ENCODE assay signal across 18 cellular contexts in genomic region chr1:89873250-89873649, GRCh38. TPM values are rescaled to one million over a fixed set of nuclear protein-coding genes. Genes with fewer than 3 reads are reported as not detected.
DNase-seq lines count a peak whose midpoint lies in the region; ATAC-seq, FAIRE-seq and TF ChIP-seq lines count a peak whose summit lies in the region.
"Had no signal": no experiment of that assay in that cellular context is flagged by ENCODE, and none has a peak within 500 bp of the region (broad histone marks: within the 10 kb centered on the region; RNA-seq: fewer than 3 reads in every experiment).

No MANE protein-coding gene starts in this region.

- H3K9me1 ChIP-seq in K562 (ENCODE audit: control insufficient read depth, insufficient read depth, low read length), result no peaks in the 10 kb centered on the region

- peak; percentile 55 to 56 for TF ChIP-seq RAD21 in K562 (CRISPR knock-in tag; conservative IDR thresholded peaks at IDR 0.05 in 1 of 2, IDR thresholded peaks at IDR 0.05 in 1 of 2)

- no peak overlapping the region for H3K4me3 ChIP-seq in K562
- no peak overlapping the region for H3K4me3 ChIP-seq in smooth muscle cell
- no peak overlapping the region for H3K4me3 ChIP-seq in gastroesophageal sphincter
- no peak overlapping the region for H3K4me3 ChIP-seq in Caco-2 (ENCODE audit: low read depth, low read length)
- H3K4me3 ChIP-seq: BLaER1 treated with 17β-estradiol and CSF1 and Interleukin-3, amounts not matched to agents 10 nM and 100 nM; GM12878 had no signal

- H3K36me3 Mint-ChIP-seq in HFFc6 (ENCODE audit: low read depth) (peaks cover 14% of the 10 kb centered on the region), Calu3 (ENCODE audit: insufficient read depth, unreplicated experiment) (peaks cover 4% of the 10 kb centered on the region), Caco-2 (ENCODE audit: insufficient read depth, unreplicated experiment) (peaks cover 15% of the 10 kb centered on the region)

- H3K27me3 ChIP-seq in K562 (ENCODE audit: control insufficient read depth in 2 of 2, insufficient read depth in 2 of 2, low read length in 2 of 2), result no peaks in the 10 kb centered on the region
- H3K27me3 ChIP-seq in smooth muscle cell (ENCODE audit: low read depth), result no peaks in the 10 kb centered on the region
- no peaks in the 10 kb centered on the region for H3K27me3 ChIP-seq in gastroesophageal sphincter
- H3K27me3 ChIP-seq in Caco-2 (replicated peaks; ENCODE audit: control insufficient read depth, insufficient read depth, low read length), result no peaks in the 10 kb centered on the region
- H3K27me3 ChIP-seq: BLaER1 treated with 17β-estradiol and CSF1 and Interleukin-3, amounts not matched to agents 10 nM and 100 nM had no signal

- H3K4me2 ChIP-seq in K562 (ENCODE audit: insufficient read depth, low read length), result no peak overlapping the region
- no peak overlapping the region for H3K4me2 ChIP-seq in smooth muscle cell
- H3K4me2 ChIP-seq: BLaER1 treated with 17β-estradiol and CSF1 and Interleukin-3, amounts not matched to agents 10 nM and 100 nM had no signal

- H2AFZ ChIP-seq in K562 (ENCODE audit: low read depth, low read length), result no peak overlapping the region
- no peak overlapping the region for H2AFZ ChIP-seq in smooth muscle cell (ENCODE audit: low read depth)

- no peak for TF ChIP-seq EP300 in K562 (IDR thresholded peaks at IDR 0.05; ENCODE audit: low read length)
- no peak for TF ChIP-seq EP300 in gastroesophageal sphincter (IDR thresholded peaks at IDR 0.05)

- H3K9me3 Mint-ChIP-seq in HFFc6 (no peaks in the 10 kb centered on the region), Calu3 (ENCODE audit: low read depth, unreplicated experiment) (peaks cover 2% of the 10 kb centered on the region), Caco-2 (ENCODE audit: unreplicated experiment) (no peaks in the 10 kb centered on the region)
- H3K9me3 Mint-ChIP-seq: IgD-negative memory B cell had no signal

- ATAC-seq in K562, result peak; percentile 31; the same call in 2 of the 3 replicates
- ATAC-seq in gastroesophageal sphincter, result no peak
- ATAC-seq: GM12878 had no signal

- no peak for TF ChIP-seq CTCF in HFFc6 (IDR thresholded peaks at IDR 0.05)
- TF ChIP-seq CTCF in K562 (IDR thresholded peaks at IDR 0.05 in 2 of 3, conservative IDR thresholded peaks at IDR 0.05 in 1 of 3; ENCODE audit: insufficient read depth in 2 of 3, low read depth in 1 of 3, low read length in 3 of 3), result peak in 1 of 3 experiments; percentile 39; a peak in 1 of 6 replicates
- no peak for TF ChIP-seq CTCF in smooth muscle cell (IDR thresholded peaks at IDR 0.05; ENCODE audit: borderline replicate concordance, insufficient read depth, poor library complexity, severe bottlenecking)
- no peak for TF ChIP-seq CTCF in gastroesophageal sphincter (IDR thresholded peaks at IDR 0.05)
- TF ChIP-seq CTCF in Calu3 (IDR thresholded peaks at IDR 0.05; ENCODE audit: unreplicated experiment), result no peak
- TF ChIP-seq CTCF in Caco-2 (IDR thresholded peaks at IDR 0.05; ENCODE audit: insufficient read depth in 1 of 2, low read depth in 1 of 2, low read length in 1 of 2, severe bottlenecking in 1 of 2, unreplicated experiment in 1 of 2), result no peak

- H3K27ac Mint-ChIP-seq in HFFc6 (peak overlapping the region; percentile 85), Calu3 (ENCODE audit: unreplicated experiment) (no peak overlapping the region), Caco-2 (ENCODE audit: unreplicated experiment) (no peak overlapping the region)
- H3K27ac Mint-ChIP-seq: IgD-negative memory B cell had no signal

- in situ Hi-C loops in K562 (cut with MboI), result no loop called here

- H3K27me3 Mint-ChIP-seq in HFFc6 (ENCODE audit: insufficient read depth) (no peaks in the 10 kb centered on the region; the same call in 1 of the 2 replicates), Calu3 (ENCODE audit: unreplicated experiment) (no peaks in the 10 kb centered on the region), Caco-2 (ENCODE audit: insufficient read depth, unreplicated experiment) (no peaks in the 10 kb centered on the region)
- H3K27me3 Mint-ChIP-seq: IgD-negative memory B cell had no signal

- H3K79me2 ChIP-seq in K562 (ENCODE audit: control insufficient read depth, insufficient read depth, low read length) (peaks cover 69% of the 10 kb centered on the region), smooth muscle cell (ENCODE audit: low read depth) (peaks cover 17% of the 10 kb centered on the region)

- H3K9ac ChIP-seq in K562 (ENCODE audit: insufficient read depth in 1 of 2, low read depth in 2 of 2, low read length in 2 of 2), result no peak overlapping the region
- H3K9ac ChIP-seq in smooth muscle cell (ENCODE audit: low read depth), result no peak overlapping the region
- H3K9ac ChIP-seq: BLaER1 treated with 17β-estradiol and CSF1 and Interleukin-3, amounts not matched to agents 10 nM and 100 nM had no signal

- intact Hi-C loops in K562 (cut with micrococcal nuclease), result loop anchor here (2.0 to 5.0 kb wide), 2 partner anchors 68 to 79 kb away; no protein-coding TSS in a partner anchor
- intact Hi-C loops in Calu3 (cut with micrococcal nuclease; ENCODE audit: unreplicated experiment), result no loop called here
- intact Hi-C loops in Caco-2 (cut with micrococcal nuclease; ENCODE audit: unreplicated experiment), result no loop called here

- H3K27ac ChIP-seq in K562 (ENCODE audit: extremely low read depth, low read depth, low read length), result peak overlapping the region; percentile 2; the same call in 1 of the 3 replicates
- H3K27ac ChIP-seq in smooth muscle cell (ENCODE audit: low read depth), result peak overlapping the region; percentile 8
- no peak overlapping the region for H3K27ac ChIP-seq in gastroesophageal sphincter
- H3K27ac ChIP-seq: BLaER1 treated with 17β-estradiol and CSF1 and Interleukin-3, amounts not matched to agents 10 nM and 100 nM had no signal

- H4K20me1 ChIP-seq in K562 (replicated peaks; ENCODE audit: control insufficient read depth, insufficient read depth, low read length), result no peaks in the 10 kb centered on the region
- no peaks in the 10 kb centered on the region for H4K20me1 ChIP-seq in smooth muscle cell (ENCODE audit: low read depth)

- H3K4me3 Mint-ChIP-seq in HFFc6 (no peak overlapping the region), Calu3 (ENCODE audit: low read depth, unreplicated experiment) (no peak overlapping the region), Caco-2 (ENCODE audit: unreplicated experiment) (no peak overlapping the region)
- H3K4me3 Mint-ChIP-seq: IgD-negative memory B cell had no signal

- H3K9me3 ChIP-seq in K562 (replicated peaks; ENCODE audit: control insufficient read depth, insufficient read depth, low read depth, low read length) (no peaks in the 10 kb centered on the region), smooth muscle cell (replicated peaks; ENCODE audit: low read depth) (no peaks in the 10 kb centered on the region), gastroesophageal sphincter (no peaks in the 10 kb centered on the region), Caco-2 (no peaks in the 10 kb centered on the region)

- H3K4me1 Mint-ChIP-seq in HFFc6 (ENCODE audit: low read depth) (peaks cover 39% of the 10 kb centered on the region), Calu3 (ENCODE audit: low read depth, unreplicated experiment) (peaks cover 20% of the 10 kb centered on the region), Caco-2 (ENCODE audit: low read depth, unreplicated experiment) (no peaks in the 10 kb centered on the region)

- peaks cover 22% of the 10 kb centered on the region for H3K36me3 ChIP-seq in K562 (ENCODE audit: control insufficient read depth, insufficient read depth, low read length)
- no peaks in the 10 kb centered on the region for H3K36me3 ChIP-seq in smooth muscle cell (ENCODE audit: low read depth)
- H3K36me3 ChIP-seq in gastroesophageal sphincter, result peaks cover 0 to 15% of the 10 kb centered on the region in 2 donors
- H3K36me3 ChIP-seq in Caco-2 (ENCODE audit: control insufficient read depth, insufficient read depth, low read length), result no peaks in the 10 kb centered on the region

- H3K4me1 ChIP-seq in K562 (replicated peaks in 1 of 2; ENCODE audit: control insufficient read depth in 2 of 2, insufficient read depth in 2 of 2, low read length in 2 of 2), result peaks cover 8 to 58% of the 10 kb centered on the region in 2 experiments; a peak in 4 of 5 replicates
- no peaks in the 10 kb centered on the region for H3K4me1 ChIP-seq in smooth muscle cell (ENCODE audit: low read depth)
- peaks cover 0 to 8% (median 0%) of the 10 kb centered on the region in 3 donors for H3K4me1 ChIP-seq in gastroesophageal sphincter
- 0 out of 2 replicates have a peak, but pooled peaks cover 7% of the 10 kb centered on the region for H3K4me1 ChIP-seq in Caco-2

- H3F3A ChIP-seq in smooth muscle cell (ENCODE audit: low read depth), result no peaks in the 10 kb centered on the region

- BruUV-seq in K562 (replicated peaks; lab: Mats Ljungman, UMichigan) (no TSS peak), Calu3 (replicated peaks; lab: Mats Ljungman, UMichigan) (no TSS peak), Caco-2 (replicated peaks; lab: Mats Ljungman, UMichigan) (no TSS peak)

- DNase-seq in HFFc6 (no peak), K562 (ENCODE audit: extremely low read depth in 1 of 4, low spot score in 3 of 4) (no peak), globus pallidus (ENCODE audit: low spot score) (peak; percentile 19), smooth muscle cell (lab: John Stamatoyannopoulos, UW; ENCODE audit: unreplicated experiment) (no peak), Calu3 (no peak), Caco-2 (no peak)
- DNase-seq: DMS79, H7, NCI-H1048, NCI-H1694 treated with DMSO at 0.1 percent for 48 hours, NCI-H2171 treated with DMSO at 0.1 percent for 48 hours, NCI-H510A, RPMI8226 had no signal

- CTCF ChIA-PET in K562 (lab: Yijun Ruan, JAX; ENCODE audit: low intra/inter-chr PET ratio), result no interaction called here
- CTCF ChIA-PET in Calu3 (lab: Charles Lee), result no interaction called here
- CTCF ChIA-PET in Caco-2 (lab: Charles Lee), result no interaction called here

- FAIRE-seq in K562 (lab: Jason Lieb, UNC), result no peak
- FAIRE-seq: GM12878, GM18507 had no signal

- no peak for TF ChIP-seq POLR2A in K562 (conservative IDR thresholded peaks at IDR 0.05)
- no peak for TF ChIP-seq POLR2A in gastroesophageal sphincter (IDR thresholded peaks at IDR 0.05)

- POLR2A ChIA-PET in K562 (lab: Yijun Ruan, JAX) (interaction anchor here (0.5 to 1.6 kb wide), 6 partner anchors 8 to 49 kb away, joined by 3 to 5 read pairs (median 4); no protein-coding TSS in a partner anchor), Caco-2 (lab: Charles Lee) (no interaction called here)

RNA-seq across cellular contexts. Expression of gene LRRC8D, which starts 52.4 kb away (rescaled TPM):
- total RNA-seq in HFFc6 (2021; fragmentation: NEBNext Ultra II Directional; extraction: Animal tissue kit (Norgen Biotek cat#: 25700)), result 10 to 100 TPM; 33.5 to 46.7 (median 41.8) TPM
- total RNA-seq in K562 (2011; cell fraction: chromatin; rRNA removed; ENCODE audit: low replicate concordance), result 40.8 and 79.7 TPM in 2 replicates
- total RNA-seq in K562 (2011; cell fraction: nucleolus; rRNA removed), result 33.0 and 35.8 TPM in 2 replicates
- total RNA-seq in K562 (2011; cell fraction: nucleoplasm; rRNA removed), result 50.9 and 57.0 TPM in 2 replicates
- 11.4 and 12.4 TPM in 2 replicates for total RNA-seq in K562 (2014; rRNA removed)
- 21.9 and 25.5 TPM in 2 replicates for total RNA-seq in K562 (2014; rRNA removed; fragmentation: Illumina TruSeq; extraction: Trizol)
- 13.6 and 14.7 TPM in 2 replicates for total RNA-seq in K562 (2015; rRNA removed; fragmentation: Illumina TruSeq; extraction: Trizol)
- 22.1 and 25.0 TPM in 2 replicates for total RNA-seq in K562 (2021)
- 53.9 and 66.3 TPM in 2 replicates for polyA plus RNA-seq in K562 (2011; rRNA removed)
- polyA plus RNA-seq in K562 (2011; cell fraction: cytosol; rRNA removed), result 41.0 and 55.7 TPM in 2 replicates
- polyA plus RNA-seq in K562 (2011; cell fraction: nucleus; rRNA removed), result 51.6 and 73.7 TPM in 2 replicates
- 16.6 and 39.2 TPM in 2 replicates for polyA plus RNA-seq in K562 (2012)
- 24.9 and 26.1 TPM in 2 replicates for polyA plus RNA-seq in K562 (2014; fragmentation: Illumina TruSeq; extraction: Trizol)
- 1 to 10 TPM; 3.4 to 7.8 TPM for polyA plus RNA-seq in K562 (2014; fragmentation: Nextera tagmentation; extraction: Ambion mirVana)
- 14.7 and 15.9 TPM in 2 replicates for polyA plus RNA-seq in K562 (2014; rRNA removed)
- 58.4 and 72.6 TPM in 2 replicates for polyA minus RNA-seq in K562 (2011; rRNA and poly(A)+ RNA removed)
- 33.1 and 35.2 TPM in 2 replicates for polyA minus RNA-seq in K562 (2011; cell fraction: cytosol; rRNA and poly(A)+ RNA removed)
- polyA minus RNA-seq in K562 (2011; cell fraction: nucleus; rRNA and poly(A)+ RNA removed), result 14.3 and 31.3 TPM in 2 replicates
- 14.7 and 25.1 TPM in 2 replicates for total RNA-seq in smooth muscle cell
- polyA plus RNA-seq in smooth muscle cell, result 5.2 and 13.9 TPM in 2 replicates
- total RNA-seq in gastroesophageal sphincter, result 1 to 10 TPM; 4.7 to 8.5 (median 6.5) TPM
- total RNA-seq in Calu3 (2022), result 22.3 and 27.8 TPM in 2 replicates
- 34.4 and 39.4 TPM in 2 replicates for total RNA-seq in Caco-2 (2022)

Comparison
In these comparisons a context has a peak if more than half of its experiments do, and no peak if none do; other contexts are left out.
1. H3K27ac ChIP-seq: peak in K562 (single experiment) and smooth muscle cell (single experiment); none in gastroesophageal sphincter (0 of 4).